ENCODE assay signal across 8 cellular contexts in the genomic region with DNA sequence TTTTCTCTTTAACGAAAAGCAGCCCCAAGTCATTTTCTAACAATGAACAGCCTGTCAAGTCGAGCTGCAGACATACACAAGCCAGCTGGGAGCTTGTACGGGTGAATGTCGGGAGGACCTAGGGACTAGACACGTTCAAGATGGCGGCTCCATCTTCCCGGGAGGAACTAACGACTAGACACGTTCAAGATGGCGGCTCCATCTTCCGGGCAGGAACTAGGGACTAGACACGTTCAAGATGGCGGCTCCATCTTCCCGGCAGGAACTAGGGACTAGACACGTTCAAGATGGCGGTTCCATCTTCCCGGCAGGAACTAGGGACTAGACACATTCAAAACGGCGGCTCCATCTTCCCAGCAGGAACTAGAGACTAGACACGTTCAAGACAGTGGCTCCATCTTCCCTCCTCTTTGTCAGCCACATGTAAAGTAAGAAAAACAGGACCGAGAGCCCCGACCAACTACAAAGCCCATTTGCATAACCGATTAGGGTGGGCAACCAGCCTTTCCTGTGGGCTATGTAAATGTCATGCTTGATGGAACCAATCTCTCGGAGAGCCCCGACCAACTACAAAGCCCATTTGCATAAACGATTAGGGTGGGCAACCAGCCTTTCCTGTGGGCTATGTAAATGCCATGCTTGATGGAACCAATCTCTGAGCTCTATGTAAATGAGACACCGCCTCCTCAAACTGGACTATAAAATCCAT.
A peak's percentile ranks its signal among the peaks of the same experiment; 100 is the strongest.
DNase-seq lines count a peak whose midpoint lies in the region; ATAC-seq, FAIRE-seq and TF ChIP-seq lines count a peak whose summit lies in the region.

No MANE protein-coding gene starts in this region.

- peaks cover 12% of the 10 kb centered on the region for H3K36me3 Mint-ChIP-seq in nephron (ENCODE audit: low read depth)

- TF ChIP-seq POLR2A in GM12892 (IDR thresholded peaks at IDR 0.05; ENCODE audit: low read depth, low read length), result peak; percentile 77; the same call in 1 of the 2 replicates
- no peak for TF ChIP-seq POLR2A in Peyer's patch (IDR thresholded peaks at IDR 0.05)
- TF ChIP-seq POLR2A in H1 (IDR thresholded peaks at IDR 0.05; ENCODE audit: control extremely low read depth in 1 of 2, low read depth in 2 of 2, low read length in 2 of 2), result no peak

- FAIRE-seq in GM12892 (lab: Jason Lieb, UNC), result peak; percentile 92
- no peak for FAIRE-seq in H1 (lab: Jason Lieb, UNC)

- no peak overlapping the region for H3K14ac ChIP-seq in H1 (ENCODE audit: insufficient read length)

- H3K9me3 Mint-ChIP-seq in nephron, result no peaks in the 10 kb centered on the region

- H3K9me3 ChIP-seq in Peyer's patch, result no peaks in the 10 kb centered on the region
- H3K9me3 ChIP-seq in H1 (ENCODE audit: insufficient read depth in 2 of 2, low read depth in 1 of 2, low read length in 1 of 2), result no peaks in the 10 kb centered on the region

- no peaks in the 10 kb centered on the region for H3K27me3 Mint-ChIP-seq in nephron (ENCODE audit: low read depth)

- TF ChIP-seq CTCF in Peyer's patch (IDR thresholded peaks at IDR 0.05), result no peak
- no peak for TF ChIP-seq CTCF in H1 (IDR thresholded peaks at IDR 0.05; ENCODE audit: control extremely low read depth in 1 of 3, insufficient read depth in 1 of 3, low read depth in 1 of 3, low read length in 3 of 3)
- no peak for TF ChIP-seq CTCF in nephron (IDR thresholded peaks at IDR 0.05; ENCODE audit: unreplicated experiment in 3 of 3)

- no peak for ATAC-seq in GM19452 (IDR thresholded peaks at IDR 0.05; ENCODE audit: unreplicated experiment)

- H3K18ac ChIP-seq in H1 (ENCODE audit: extremely low read depth, low read length), result no peak overlapping the region

- H3K27ac ChIP-seq in Peyer's patch (peak overlapping the region in 2 of 4 donors; percentile 51 to 67), H1 (ENCODE audit: low read depth, low read length) (no peak overlapping the region)

- CTCF ChIA-PET in H1 (lab: Charles Lee; ENCODE audit: partially characterized antibody), result no interaction called here

- H3K4me3 Mint-ChIP-seq in nephron, result peak overlapping the region; percentile 88 to 89 (median 88)

- no peaks in the 10 kb centered on the region for H3K79me2 ChIP-seq in H1 (ENCODE audit: control insufficient read depth in 1 of 2, insufficient read depth in 2 of 2, low read length in 2 of 2)

- H3K4me1 ChIP-seq in Peyer's patch (no peaks in the 10 kb centered on the region), H1 (replicated peaks in 1 of 4; ENCODE audit: control insufficient read depth in 3 of 4, insufficient read depth in 4 of 4, low read length in 3 of 4) (no peaks in the 10 kb centered on the region)

- no peak overlapping the region for H2AK5ac ChIP-seq in H1 (ENCODE audit: low read depth, low read length)

- H3K79me1 ChIP-seq in H1 (ENCODE audit: low read depth, low read length), result no peaks in the 10 kb centered on the region

- no peak overlapping the region; the same call in 1 of the 2 replicates for H4K8ac ChIP-seq in H1 (ENCODE audit: extremely low read depth, insufficient read depth, low read length)

- no peak overlapping the region for H2BK120ac ChIP-seq in H1 (replicated peaks; ENCODE audit: low read depth, low read length)

- peak overlapping the region; percentile 98 to 99 (median 99) for H3K27ac Mint-ChIP-seq in nephron

- 96% methylated on average over 27 of the region's 27 CpGs; no CpG with 5 or more reads in 1 of the 2 experiments for WGBS in H1 (ENCODE audit: extremely low coverage in 1 of 2, insufficient coverage in 1 of 2, insufficient read length in 1 of 2, insufficient replicate concordance in 2 of 2, low coverage in 1 of 2, low lambda C conversion rate in 2 of 2, missing lambda C conversion rate in 1 of 2), 2 experiments

- H3K23ac ChIP-seq in H1 (ENCODE audit: insufficient read length), result no peak overlapping the region

- H2BK5ac ChIP-seq in H1 (ENCODE audit: low read depth, low read length), result no peak overlapping the region

- H3K9ac ChIP-seq in H1 (replicated peaks in 1 of 4; ENCODE audit: extremely low read depth in 1 of 4, low read depth in 3 of 4, low read length in 3 of 4), result no peak overlapping the region

- no peak for TF ChIP-seq EP300 in H1 (IDR thresholded peaks at IDR 0.05; ENCODE audit: borderline replicate concordance in 1 of 2, low read depth in 2 of 2, low read length in 2 of 2)

- H3K4ac ChIP-seq in H1 (replicated peaks; ENCODE audit: insufficient read length, low read depth, low read length), result no peak overlapping the region

- H2BK15ac ChIP-seq in H1 (ENCODE audit: low read length), result no peak overlapping the region

- H2BK12ac ChIP-seq in H1 (ENCODE audit: low read depth, low read length), result no peak overlapping the region

- H3K27me3 ChIP-seq in Peyer's patch (no peaks in the 10 kb centered on the region), H1 (replicated peaks in 1 of 4; ENCODE audit: control insufficient read depth in 3 of 4, extremely low read depth in 1 of 4, insufficient read depth in 3 of 4, low read length in 3 of 4) (no peaks in the 10 kb centered on the region)

- H3K4me1 Mint-ChIP-seq in nephron, result peaks cover 11% of the 10 kb centered on the region

- DNase-seq in GM12892 (ENCODE audit: insufficient read length) (peak; percentile 34), Peyer's patch (peak in 2 of 3 donors; percentile 85 to 94), H1 (ENCODE audit: low read depth in 1 of 2, low spot score in 2 of 2) (no peak), NCI-H82 treated with DMSO at 0.1 percent for 48 hours (lab: John Stamatoyannopoulos, UW; ENCODE audit: unreplicated experiment) (no peak), NCI-H2227 (lab: John Stamatoyannopoulos, UW; ENCODE audit: unreplicated experiment) (no peak), NCI-H2029 treated with DMSO at 0.1 percent for 48 hours (lab: John Stamatoyannopoulos, UW) (no peak)

- H3K36me3 ChIP-seq in Peyer's patch (no peaks in the 10 kb centered on the region), H1 (ENCODE audit: control insufficient read depth in 2 of 4, insufficient read depth in 4 of 4, low read length in 3 of 4) (no peaks in the 10 kb centered on the region)

- H3K23me2 ChIP-seq in H1 (ENCODE audit: low read depth, low read length), result no peaks in the 10 kb centered on the region

- H4K91ac ChIP-seq in H1 (replicated peaks; ENCODE audit: insufficient read length, low read length), result no peak overlapping the region

- H2AFZ ChIP-seq in H1 (ENCODE audit: low read length), result no peak overlapping the region

- POLR2A ChIA-PET in H1 (lab: Charles Lee; ENCODE audit: partially characterized antibody), result no interaction called here

- H4K20me1 ChIP-seq in H1 (replicated peaks in 1 of 2; ENCODE audit: control insufficient read depth in 1 of 2, insufficient read depth in 2 of 2, low read length in 2 of 2), result no peaks in the 10 kb centered on the region

- no peak overlapping the region for H2BK20ac ChIP-seq in H1 (ENCODE audit: low read length)

- H4K5ac ChIP-seq in H1 (ENCODE audit: insufficient read length, low read depth, low read length), result no peak overlapping the region

- TF ChIP-seq RAD21 in H1 (IDR thresholded peaks at IDR 0.05 in 1 of 2, conservative IDR thresholded peaks at IDR 0.05 in 1 of 2; ENCODE audit: low read depth in 2 of 2, low read length in 2 of 2), result no peak

- H3K56ac ChIP-seq in H1 (replicated peaks; ENCODE audit: insufficient read length, low read depth, low read length), result no peak overlapping the region

- H3K4me3 ChIP-seq in Peyer's patch (peak overlapping the region in 3 of 4 donors; percentile 20 to 55 (median 44)), H1 (ENCODE audit: extremely low read depth in 1 of 4, insufficient read depth in 2 of 4, low read depth in 3 of 4, low read length in 4 of 4) (no peak overlapping the region)

- no peak overlapping the region for H3K4me2 ChIP-seq in H1 (ENCODE audit: insufficient read depth in 1 of 2, low read depth in 2 of 2, low read length in 2 of 2)

TF ChIP-seq in H1, 55 proteins besides CTCF, POLR2A, EP300 and RAD21:
- TF ChIP-seq SIX5 (IDR thresholded peaks at IDR 0.05; ENCODE audit: low read depth, low read length) (no peak), YY1 (IDR thresholded peaks at IDR 0.05; ENCODE audit: low read depth, low read length) (peak; percentile 91)

Comparison
In these comparisons a context has a peak if more than half of its experiments do, and no peak if none do; other contexts are left out.
1. DNase-seq: peak in GM12892 (single experiment) and Peyer's patch (2 of 3); none in H1 (0 of 2), NCI-H82 treated with DMSO at 0.1 percent for 48 hours (single experiment), NCI-H2227 (single experiment) and NCI-H2029 treated with DMSO at 0.1 percent for 48 hours (single experiment).
2. H3K4me3 ChIP-seq: peak in Peyer's patch (3 of 4); none in H1 (0 of 4).